Comparison of ENCODE assay signal across 8 cellular contexts in the genomic region with DNA sequence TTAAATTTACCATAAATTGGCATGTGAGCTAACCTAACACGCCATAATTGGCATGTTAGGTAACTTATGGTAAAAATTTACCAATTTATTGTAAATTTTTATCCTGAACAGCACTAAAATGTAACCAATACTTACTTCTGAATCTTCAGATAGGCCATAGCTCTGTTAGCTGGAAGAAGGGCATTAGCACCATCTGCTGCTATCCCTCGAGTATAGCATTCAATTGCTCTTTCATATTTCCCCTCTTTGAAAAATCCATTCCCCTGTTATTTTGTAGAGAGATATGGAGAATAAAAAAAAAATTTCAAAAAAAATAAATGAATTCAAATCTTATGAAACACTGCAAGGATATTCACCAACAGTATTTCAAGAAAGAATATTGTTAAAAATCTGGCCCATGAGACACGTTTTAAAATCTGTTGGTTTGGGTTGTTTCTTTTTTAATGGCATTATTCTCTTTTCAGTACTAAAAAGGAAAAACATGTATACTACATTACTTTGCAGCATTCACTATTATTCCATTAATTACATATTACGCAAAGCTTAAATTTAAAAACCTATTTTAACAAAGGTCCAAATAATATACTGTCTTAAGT. TPM values are rescaled to one million over a fixed set of nuclear protein-coding genes. Genes with fewer than 3 reads are reported as not detected.
DNase-seq lines count a peak whose midpoint lies in the region; ATAC-seq, FAIRE-seq and TF ChIP-seq lines count a peak whose summit lies in the region.

No MANE protein-coding gene starts in this region.

- in situ Hi-C loops in HepG2 (cut with HindIII; ENCODE audit: extremely low pct_ligation_motif_present, low pct_unique_long_range_greater_than_20kb): loop anchor here (5.0 kb wide), 1 partner anchor 34 kb away; no protein-coding TSS in a partner anchor

- no peak for TF ChIP-seq EP300 in HepG2 (IDR thresholded peaks at IDR 0.05; ENCODE audit: low read depth in 2 of 2, low read length in 2 of 2)
- no peak for TF ChIP-seq EP300 in HepG2 (CRISPR knock-in tag; IDR thresholded peaks at IDR 0.05; ENCODE audit: borderline replicate concordance)

- DNase-seq in Caco-2 (peak in 1 of 2 experiments; percentile 49), NCI-H82 treated with DMSO at 0.1 percent for 48 hours (lab: John Stamatoyannopoulos, UW; ENCODE audit: unreplicated experiment) (peak; percentile 2), breast epithelium (ENCODE audit: low spot score in 2 of 2) (no peak), HepG2 (ENCODE audit: low spot score) (peak; percentile 25)
- DNase-seq in stimulated activated CD8-positive, alpha-beta memory T cell treated with anti-CD3 and anti-CD28 coated beads, Interleukin-4, amount 100 ng/mL, for 48 hours: no peak

- H3K4me1 ChIP-seq in Caco-2: no peaks in the 10 kb centered on the region; the same call in 1 of the 2 replicates
- no peaks in the 10 kb centered on the region for H3K4me1 ChIP-seq in breast epithelium
- no peaks in the 10 kb centered on the region for H3K4me1 ChIP-seq in HepG2 (ENCODE audit: insufficient read depth, low read length)

- H3K79me2 ChIP-seq in HepG2 (ENCODE audit: insufficient read depth, low read length): no peaks in the 10 kb centered on the region

- H3K27me3 ChIP-seq in Caco-2 (replicated peaks; ENCODE audit: control insufficient read depth, insufficient read depth, low read length): no peaks in the 10 kb centered on the region
- H3K27me3 ChIP-seq in breast epithelium: no peaks in the 10 kb centered on the region
- H3K27me3 ChIP-seq in HepG2 (ENCODE audit: control insufficient read depth in 1 of 2, insufficient read depth in 2 of 2, low read length in 2 of 2): no peaks in the 10 kb centered on the region

- TF ChIP-seq RAD21 in HepG2 (CRISPR knock-in tag; IDR thresholded peaks at IDR 0.05): peak; percentile 63; the same call in 1 of the 2 replicates

- 0 out of 2 replicates have a peak, but pooled peaks cover 2% of the 10 kb centered on the region for H3K36me3 ChIP-seq in Caco-2 (ENCODE audit: control insufficient read depth, insufficient read depth, low read length)
- no peaks in the 10 kb centered on the region for H3K36me3 ChIP-seq in breast epithelium
- peaks cover 0 to 30% of the 10 kb centered on the region in 2 experiments; a peak in 3 of 5 replicates for H3K36me3 ChIP-seq in HepG2 (replicated peaks in 1 of 2; ENCODE audit: control insufficient read depth in 1 of 2, insufficient read depth in 2 of 2, low read length in 2 of 2)

- no peaks in the 10 kb centered on the region for H3K4me1 Mint-ChIP-seq in Caco-2 (ENCODE audit: low read depth, unreplicated experiment)

- no peak overlapping the region for H3K4me2 ChIP-seq in HepG2 (ENCODE audit: low read depth, low read length)

- H3K36me3 Mint-ChIP-seq in Caco-2 (ENCODE audit: insufficient read depth, unreplicated experiment): peaks cover 40% of the 10 kb centered on the region

- H3K4me3 ChIP-seq in Caco-2 (ENCODE audit: low read depth, low read length) (no peak overlapping the region), breast epithelium (no peak overlapping the region), HepG2 (replicated peaks in 1 of 3; ENCODE audit: insufficient read depth in 1 of 3, low read depth in 2 of 3, low read length in 3 of 3) (no peak overlapping the region)

- peak; percentile 56 to 86 for TF ChIP-seq CTCF in Caco-2 (IDR thresholded peaks at IDR 0.05; ENCODE audit: insufficient read depth in 1 of 2, low read depth in 1 of 2, low read length in 1 of 2, severe bottlenecking in 1 of 2, unreplicated experiment in 1 of 2)
- TF ChIP-seq CTCF in breast epithelium (IDR thresholded peaks at IDR 0.05): peak in 2 of 3 donors; percentile 40 to 49
- peak; percentile 64 for TF ChIP-seq CTCF in HepG2 (CRISPR knock-in tag; IDR thresholded peaks at IDR 0.05)

- H2AFZ ChIP-seq in HepG2 (ENCODE audit: low read length): no peak overlapping the region

- no peaks in the 10 kb centered on the region for H4K20me1 ChIP-seq in HepG2 (ENCODE audit: insufficient read depth, low read length)

- no peaks in the 10 kb centered on the region for H3K9me3 Mint-ChIP-seq in Caco-2 (ENCODE audit: unreplicated experiment)

- no peak overlapping the region for H3K27ac Mint-ChIP-seq in Caco-2 (ENCODE audit: unreplicated experiment)

- H3K27me3 Mint-ChIP-seq in Caco-2 (ENCODE audit: insufficient read depth, unreplicated experiment): no peaks in the 10 kb centered on the region

- no TSS peak for BruUV-seq in Caco-2 (replicated peaks; lab: Mats Ljungman, UMichigan)
- BruUV-seq in HepG2 (replicated peaks; lab: Mats Ljungman, UMichigan): no TSS peak

- intact Hi-C loops in Caco-2 (cut with micrococcal nuclease; ENCODE audit: unreplicated experiment): loop anchor here (1.0 kb wide), 3 partner anchors 35 to 654 kb away; no protein-coding TSS in a partner anchor
- intact Hi-C loops in breast epithelium (cut with DNase I; ENCODE audit: low total_unique reads): no loop called here
- intact Hi-C loops in HepG2 (cut with micrococcal nuclease; ENCODE audit: unreplicated experiment): loop anchor here (1.0 to 5.0 kb wide), 3 partner anchors 35 to 654 kb away; no protein-coding TSS in a partner anchor

- H3K9ac ChIP-seq in HepG2 (ENCODE audit: insufficient read depth, low read depth, low read length): no peak overlapping the region

- TF ChIP-seq POLR2A in breast epithelium (IDR thresholded peaks at IDR 0.05): no peak
- no peak for TF ChIP-seq POLR2A in HepG2 (IDR thresholded peaks at IDR 0.05; ENCODE audit: insufficient read depth in 1 of 2, low read depth in 2 of 2, low read length in 2 of 2)

- no peak overlapping the region for H3K4me3 Mint-ChIP-seq in Caco-2 (ENCODE audit: unreplicated experiment)

- ATAC-seq in GM21515 (IDR thresholded peaks at IDR 0.05; ENCODE audit: unreplicated experiment): peak; percentile 51
- ATAC-seq in HepG2: peak; percentile 57; the same call in 2 of the 3 replicates
- no peak for ATAC-seq in HG03565 (IDR thresholded peaks at IDR 0.05; ENCODE audit: unreplicated experiment)
- ATAC-seq in GM18502 (IDR thresholded peaks at IDR 0.05; ENCODE audit: poor library complexity, unreplicated experiment): no peak

- peak; percentile 56 for FAIRE-seq in HepG2 (lab: Jason Lieb, UNC)

- no peaks in the 10 kb centered on the region for H3K9me3 ChIP-seq in Caco-2
- H3K9me3 ChIP-seq in breast epithelium: no peaks in the 10 kb centered on the region
- no peaks in the 10 kb centered on the region for H3K9me3 ChIP-seq in HepG2 (ENCODE audit: low read length)

- no peak overlapping the region for H3K27ac ChIP-seq in breast epithelium
- no peak overlapping the region for H3K27ac ChIP-seq in HepG2 (ENCODE audit: extremely low read length, insufficient read depth, low read length)

- 80% methylated on average over 4 of the region's 4 CpGs for WGBS in HepG2 (ENCODE audit: low lambda C conversion rate)

- POLR2A ChIA-PET in Caco-2 (lab: Charles Lee) (no interaction called here), HepG2 (lab: Yijun Ruan, JAX) (no interaction called here)

- CTCF ChIA-PET in Caco-2 (lab: Charles Lee) (interaction anchor here (0.6 to 1.7 kb wide), 6 partner anchors 11 to 654 kb away, joined by 3 to 24 read pairs (median 4); no protein-coding TSS in a partner anchor), HepG2 (lab: Yijun Ruan, JAX; ENCODE audit: low intra/inter-chr PET ratio, low total read pairs) (interaction anchor here (1.0 to 2.8 kb wide), 2 partner anchors 35 to 654 kb away, joined by 3 to 28 read pairs; no protein-coding TSS in a partner anchor)

RNA-seq across cellular contexts. Expression of a gene that starts 19.1 kb away (rescaled TPM):
- total RNA-seq in Caco-2 (2022): 58.1 and 67.7 TPM in 2 replicates
- 10 to 100 TPM; 11.4 to 25.0 (median 18.7) TPM for total RNA-seq in breast epithelium
- total RNA-seq in HepG2 (2016; rRNA removed; fragmentation: Illumina TruSeq; extraction: Trizol): 32.8 and 54.2 TPM in 2 replicates
- 1.8 and 2.4 TPM in 2 replicates for total RNA-seq in HepG2 (2016; cell fraction: cytosol; rRNA removed; fragmentation: Illumina TruSeq; extraction: Trizol; ENCODE audit: low read depth)
- total RNA-seq in HepG2 (2016; cell fraction: insoluble cytoplasmic fraction; rRNA removed; fragmentation: Illumina TruSeq; extraction: Trizol): 32.6 and 56.0 TPM in 2 replicates
- total RNA-seq in HepG2 (2016; cell fraction: membrane; rRNA removed; fragmentation: Illumina TruSeq; extraction: Trizol): 6.0 and 7.0 TPM in 2 replicates
- 20.5 and 22.8 TPM in 2 replicates for total RNA-seq in HepG2 (2016; cell fraction: nucleus; rRNA removed; fragmentation: Illumina TruSeq; extraction: Trizol)
- polyA plus RNA-seq in HepG2 (2011; rRNA removed): 6.0 and 8.8 TPM in 2 replicates
- 2.6 and 4.0 TPM in 2 replicates for polyA plus RNA-seq in HepG2 (2011; cell fraction: cytosol; rRNA removed)
- 2.1 and 4.0 TPM in 2 replicates for polyA plus RNA-seq in HepG2 (2011; cell fraction: nucleus; rRNA removed)
- polyA plus RNA-seq in HepG2 (2012): 12.7 and 13.8 TPM in 2 replicates
- polyA plus RNA-seq in HepG2 (2016; cell fraction: cytosol; fragmentation: Illumina TruSeq; extraction: Trizol; ENCODE audit: low read depth): 1.9 and 2.4 TPM in 2 replicates
- polyA plus RNA-seq in HepG2 (2016; cell fraction: insoluble cytoplasmic fraction; fragmentation: Illumina TruSeq; extraction: Trizol; ENCODE audit: low read depth): 54.9 and 56.4 TPM in 2 replicates
- 4.1 and 4.9 TPM in 2 replicates for polyA plus RNA-seq in HepG2 (2016; cell fraction: membrane; fragmentation: Illumina TruSeq; extraction: Trizol; ENCODE audit: low read depth)
- polyA plus RNA-seq in HepG2 (2016; cell fraction: nucleus; fragmentation: Illumina TruSeq; extraction: Trizol; ENCODE audit: insufficient read depth, low read depth): 28.1 and 29.6 TPM in 2 replicates
- 1.6 and 3.1 TPM in 2 replicates for polyA minus RNA-seq in HepG2 (2011; rRNA and poly(A)+ RNA removed; ENCODE audit: low replicate concordance)
- 6.3 and 6.5 TPM in 2 replicates for polyA minus RNA-seq in HepG2 (2011; cell fraction: cytosol; rRNA and poly(A)+ RNA removed)
- polyA minus RNA-seq in HepG2 (2011; cell fraction: nucleus; rRNA and poly(A)+ RNA removed): 25.4 and 29.5 TPM in 2 replicates

RNA-seq across cellular contexts. Expression of a gene that starts 38.5 kb away (rescaled TPM):
- total RNA-seq in Caco-2 (2022): 0.43 and 0.53 TPM in 2 replicates
- 1 to 10 TPM in 2 of 3 donors, under 1 TPM in 1; 0.98 to 1.4 (median 1.0) TPM for total RNA-seq in breast epithelium
- not detected in 2 replicates for total RNA-seq in HepG2 (2016; rRNA removed; fragmentation: Illumina TruSeq; extraction: Trizol)
- not detected in 2 replicates for total RNA-seq in HepG2 (2016; cell fraction: cytosol; rRNA removed; fragmentation: Illumina TruSeq; extraction: Trizol; ENCODE audit: low read depth)
- total RNA-seq in HepG2 (2016; cell fraction: insoluble cytoplasmic fraction; rRNA removed; fragmentation: Illumina TruSeq; extraction: Trizol): not detected in 2 replicates
- total RNA-seq in HepG2 (2016; cell fraction: membrane; rRNA removed; fragmentation: Illumina TruSeq; extraction: Trizol): not detected in 2 replicates
- not detected in 2 replicates for total RNA-seq in HepG2 (2016; cell fraction: nucleus; rRNA removed; fragmentation: Illumina TruSeq; extraction: Trizol)
- polyA plus RNA-seq in HepG2 (2011; rRNA removed): not detected in 2 replicates
- polyA plus RNA-seq in HepG2 (2011; cell fraction: cytosol; rRNA removed): not detected in 2 replicates
- polyA plus RNA-seq in HepG2 (2011; cell fraction: nucleus; rRNA removed): not detected in 2 replicates
- polyA plus RNA-seq in HepG2 (2012): not detected in 2 replicates
- not detected in 2 replicates for polyA plus RNA-seq in HepG2 (2016; cell fraction: cytosol; fragmentation: Illumina TruSeq; extraction: Trizol; ENCODE audit: low read depth)
- polyA plus RNA-seq in HepG2 (2016; cell fraction: insoluble cytoplasmic fraction; fragmentation: Illumina TruSeq; extraction: Trizol; ENCODE audit: low read depth): not detected in 2 replicates
- not detected in 2 replicates for polyA plus RNA-seq in HepG2 (2016; cell fraction: membrane; fragmentation: Illumina TruSeq; extraction: Trizol; ENCODE audit: low read depth)
- polyA plus RNA-seq in HepG2 (2016; cell fraction: nucleus; fragmentation: Illumina TruSeq; extraction: Trizol; ENCODE audit: insufficient read depth, low read depth): not detected in 2 replicates
- polyA minus RNA-seq in HepG2 (2011; rRNA and poly(A)+ RNA removed; ENCODE audit: low replicate concordance): not detected in 2 replicates
- not detected in 2 replicates for polyA minus RNA-seq in HepG2 (2011; cell fraction: cytosol; rRNA and poly(A)+ RNA removed)
- polyA minus RNA-seq in HepG2 (2011; cell fraction: nucleus; rRNA and poly(A)+ RNA removed): not detected in 2 replicates

Comparison
In these comparisons a context has a peak if more than half of its experiments do, and no peak if none do; other contexts are left out.
1. DNase-seq: peak in NCI-H82 treated with DMSO at 0.1 percent for 48 hours (single experiment) and HepG2 (single experiment); none in breast epithelium (0 of 2) and stimulated activated CD8-positive, alpha-beta memory T cell treated with anti-CD3 and anti-CD28 coated beads, Interleukin-4, amount 100 ng/mL, for 48 hours (single experiment).
2. ATAC-seq: peak in GM21515 (single experiment) and HepG2 (single experiment); none in HG03565 (single experiment) and GM18502 (single experiment).
3. Peak in every context shown above with its lines, with median percentiles within 50 percentile points of each other: CTCF ChIP-seq.